Comparison of ENCODE assay signal across 8 cellular contexts in the genomic region with DNA sequence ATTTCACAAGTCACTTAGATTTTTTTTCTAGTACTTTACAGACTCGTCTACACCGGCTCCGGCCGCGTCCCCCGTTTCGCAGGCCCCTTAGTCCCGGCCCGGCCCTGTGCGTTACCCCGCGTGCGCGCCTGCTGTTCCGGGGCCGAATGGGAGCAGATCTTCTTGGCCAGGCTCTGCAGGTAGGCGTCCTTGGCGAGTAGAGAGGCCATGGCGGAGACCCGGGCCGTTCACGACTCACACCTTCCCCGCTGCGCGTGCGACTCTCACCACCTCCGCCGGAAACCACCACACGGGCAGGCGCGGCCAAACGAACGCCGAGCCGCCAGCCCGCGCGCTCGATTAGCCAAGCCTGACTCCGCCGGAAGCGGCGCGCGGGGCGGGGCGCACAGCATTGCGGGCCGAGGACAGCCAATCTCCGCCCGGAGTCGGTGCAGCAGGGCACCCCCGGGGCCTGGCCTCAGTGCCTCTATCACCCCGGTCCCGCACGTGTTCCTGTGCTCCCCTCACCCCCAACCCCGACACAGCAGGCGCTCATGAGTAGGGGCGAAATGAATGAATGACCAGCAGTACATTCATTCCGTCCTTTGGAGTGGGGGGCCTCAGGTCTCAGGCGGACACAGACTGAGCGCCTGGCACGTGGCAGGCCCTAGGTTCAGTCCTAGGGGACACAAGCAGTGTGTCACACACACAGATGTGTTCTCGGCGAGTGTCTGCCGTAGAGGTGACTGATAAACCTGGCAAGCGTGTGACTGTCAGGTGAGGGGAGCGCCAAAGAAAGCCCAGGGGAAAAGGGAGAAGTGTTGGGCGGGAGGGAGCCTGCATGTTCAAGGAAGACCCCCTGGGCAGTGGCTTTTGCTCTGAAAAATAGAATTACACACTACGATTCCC. TPM values are rescaled to one million over a fixed set of nuclear protein-coding genes. Genes with fewer than 3 reads are reported as not detected.
A peak's percentile ranks its signal among the peaks of the same experiment; 100 is the strongest.
DNase-seq lines count a peak whose midpoint lies in the region; ATAC-seq and TF ChIP-seq lines count a peak whose summit lies in the region.

TSS of gene SURF6 (minus strand) at position 265 of the 888 bp plus-strand sequence. CDS start at position 209, 56 bp downstream.

- 3% methylated on average over 70 of the region's 70 CpGs for WGBS in heart right ventricle, 2 donors
- WGBS in upper lobe of left lung, 2 donors = 7 to 14% methylated on average over 24 to 47 of the region's 70 CpGs

- peak within 1 kb of the TSS in 9 of 10 donors; percentile 63 to 85 (median 82) for H3K27ac ChIP-seq in heart right ventricle
- H3K27ac ChIP-seq in upper lobe of left lung = peak within 1 kb of the TSS; percentile 50 to 84 (median 74)

- peaks cover 22% of the 10 kb centered on the region for H3K4me1 Mint-ChIP-seq in T-helper 1 cell treated with Interleukin-12 subunit alpha and Interleukin-12 subunit beta and Interleukin-4 antibody, amounts not matched to agents 30 μg/mL and 1 μg/mL, for 36 hours (ENCODE audit: low read depth)

- H3K27ac Mint-ChIP-seq in T-helper 1 cell treated with Interleukin-12 subunit alpha and Interleukin-12 subunit beta and Interleukin-4 antibody, amounts not matched to agents 30 μg/mL and 1 μg/mL, for 36 hours = peak within 1 kb of the TSS; percentile 90

- H3K9me3 ChIP-seq in heart right ventricle = no peaks in the 10 kb centered on the region
- H3K9me3 ChIP-seq in upper lobe of left lung = no peaks in the 10 kb centered on the region

- peak within 1 kb of the TSS; percentile 95 for H3K4me3 Mint-ChIP-seq in T-helper 1 cell treated with Interleukin-12 subunit alpha and Interleukin-12 subunit beta and Interleukin-4 antibody, amounts not matched to agents 30 μg/mL and 1 μg/mL, for 36 hours

- peak in 1 of 4 donors; percentile 50 for TF ChIP-seq EP300 in upper lobe of left lung (IDR thresholded peaks at IDR 0.05)

- H3K27me3 Mint-ChIP-seq in T-helper 1 cell treated with Interleukin-12 subunit alpha and Interleukin-12 subunit beta and Interleukin-4 antibody, amounts not matched to agents 30 μg/mL and 1 μg/mL, for 36 hours (ENCODE audit: low read depth) = no peaks in the 10 kb centered on the region

- H3K27me3 ChIP-seq in heart right ventricle (no peaks in the 10 kb centered on the region), upper lobe of left lung (no peaks in the 10 kb centered on the region)

- ATAC-seq in GM18499 (IDR thresholded peaks at IDR 0.05; ENCODE audit: insufficient read depth, unreplicated experiment) = peak; percentile 63
- peak; percentile 81 for ATAC-seq in HG02943 (IDR thresholded peaks at IDR 0.05; ENCODE audit: low read depth, unreplicated experiment)
- ATAC-seq in heart right ventricle = peak; percentile 94 to 96 (median 96)
- peak; percentile 96 to 98 for ATAC-seq in upper lobe of left lung (ENCODE audit: low FRiP score in 2 of 2)

- H3K36me3 Mint-ChIP-seq in T-helper 1 cell treated with Interleukin-12 subunit alpha and Interleukin-12 subunit beta and Interleukin-4 antibody, amounts not matched to agents 30 μg/mL and 1 μg/mL, for 36 hours (ENCODE audit: low read depth) = peaks cover 27% of the 10 kb centered on the region

- TF ChIP-seq POLR2A in upper lobe of left lung (IDR thresholded peaks at IDR 0.05) = peak in 1 of 4 donors; percentile 74

- H3K4me1 ChIP-seq in heart right ventricle (peaks cover 4 to 57% (median 23%) of the 10 kb centered on the region in 9 donors), upper lobe of left lung (peaks cover 21 to 47% (median 24%) of the 10 kb centered on the region in 4 donors)

- no peaks in the 10 kb centered on the region for H3K9me3 Mint-ChIP-seq in T-helper 1 cell treated with Interleukin-12 subunit alpha and Interleukin-12 subunit beta and Interleukin-4 antibody, amounts not matched to agents 30 μg/mL and 1 μg/mL, for 36 hours

- peak; percentile 50 to 83 for DNase-seq in NCI-H187 (lab: John Stamatoyannopoulos, UW)
- DNase-seq in amniotic epithelial cell (ENCODE audit: low read depth) = peak; percentile 81
- DNase-seq in heart right ventricle = peak; percentile 91
- peak; percentile 98 for DNase-seq in posterior vena cava (ENCODE audit: low spot score)
- peak; percentile 93 to 99 for DNase-seq in upper lobe of left lung

- H3K36me3 ChIP-seq in heart right ventricle (peaks cover 0 to 62% (median 37%) of the 10 kb centered on the region in 9 donors), upper lobe of left lung (peaks cover 22 to 58% (median 40%) of the 10 kb centered on the region in 4 donors)

- intact Hi-C loops in heart right ventricle (cut with DNase I) = loop anchor here in 3 of 10 donors (5.0 to 10.0 kb wide), 4 partner anchors 36 to 301 kb away; partner anchors contain the start of genes GTF3C5 (in 1 of the 3), STKLD1 (in 1 of the 3) and SURF4 (in 1 of the 3)
- intact Hi-C loops in posterior vena cava (cut with DNase I) = no loop called here

- H3K4me3 ChIP-seq in heart right ventricle (peak within 1 kb of the TSS; percentile 69 to 95 (median 82)), upper lobe of left lung (peak within 1 kb of the TSS; percentile 90 to 98 (median 93))

- TF ChIP-seq CTCF in heart right ventricle (IDR thresholded peaks at IDR 0.05) = no peak
- TF ChIP-seq CTCF in upper lobe of left lung (IDR thresholded peaks at IDR 0.05) = peak in 2 of 6 experiments; percentile 21 to 45

RNA-seq across cellular contexts. Expression of gene SURF6, which starts in this region (rescaled TPM):
- total RNA-seq in heart right ventricle = 10 to 100 TPM in 7 of 10 donors, 1 to 10 TPM in 3; 9.1 to 14.2 (median 11.3) TPM
- 10 to 100 TPM; 13.3 to 14.8 TPM for polyA plus RNA-seq in heart right ventricle
- 10 to 100 TPM; 11.5 to 12.0 TPM for total RNA-seq in posterior vena cava
- 10 to 100 TPM; 16.6 to 30.4 (median 24.7) TPM for total RNA-seq in upper lobe of left lung

Comparison
In these comparisons a context has a peak if more than half of its experiments do, and no peak if none do; other contexts are left out.
1. Peak in every context shown above with its lines: DNase-seq, ATAC-seq, H3K4me3 ChIP-seq and H3K27ac ChIP-seq.